11 cellular contexts compared by ENCODE assay signal in genomic region chr2:12318427-12319057, GRCh38.
A peak's percentile ranks its signal among the peaks of the same experiment; 100 is the strongest.
DNase-seq lines count a peak whose midpoint lies in the region; ATAC-seq and TF ChIP-seq lines count a peak whose summit lies in the region.
"Had no signal": no experiment of that assay in that cellular context is flagged by ENCODE, and none has a peak within 500 bp of the region (broad histone marks: within the 10 kb centered on the region; RNA-seq: fewer than 3 reads in every experiment).

No MANE protein-coding gene starts in this region.

- no peaks in the 10 kb centered on the region for H3K9me3 Mint-ChIP-seq in activated T-helper 2 cell treated with anti-CD3 and anti-CD28 coated beads, Interferon-gamma antibody, Interleukin-2, Interleukin-4, amounts not matched to agents 10 μg/mL and 5 μg/mL and 100 μg/mL, durations not matched to agents 14 hours and 24 hours and 36 hours
- H3K9me3 Mint-ChIP-seq in activated CD8-positive, alpha-beta T cell treated with anti-CD3 and anti-CD28 coated beads, Interleukin-2, amount 10 ng/mL, durations not matched to agents 7 days and 5 days (ENCODE audit: insufficient read depth): no peaks in the 10 kb centered on the region

- POLR2A ChIA-PET in activated CD8-positive, alpha-beta T cell treated with anti-CD3 and anti-CD28 coated beads, Interleukin-2, amount 10 ng/mL, durations not matched to agents 7 days and 5 days (lab: Charles Lee): no interaction called here
- POLR2A ChIA-PET in GM10248 (lab: Yijun Ruan, JAX): no interaction called here

- H3K27ac ChIP-seq in SK-N-MC (peak overlapping the region; percentile 43; the same call in 1 of the 2 replicates), sigmoid colon (peak overlapping the region; percentile 35 to 78 (median 70))

- H3K27ac Mint-ChIP-seq in activated T-helper 2 cell treated with anti-CD3 and anti-CD28 coated beads, Interferon-gamma antibody, Interleukin-2, Interleukin-4, amounts not matched to agents 10 μg/mL and 5 μg/mL and 100 μg/mL, durations not matched to agents 14 hours and 24 hours and 36 hours: no peak overlapping the region
- no peak overlapping the region for H3K27ac Mint-ChIP-seq in activated CD8-positive, alpha-beta T cell treated with anti-CD3 and anti-CD28 coated beads, Interleukin-2, amount 10 ng/mL, durations not matched to agents 7 days and 5 days

- DNase-seq in EH (ENCODE audit: low read depth): peak; percentile 98
- DNase-seq in SK-N-MC (ENCODE audit: low read depth, low spot score): peak; percentile 74
- peak; percentile 33 for DNase-seq in fibroblast of pulmonary artery (ENCODE audit: low read depth)
- DNase-seq in sigmoid colon: no peak
- no peak for DNase-seq in activated T-helper 2 cell treated with anti-CD3 and anti-CD28 coated beads, Interferon-gamma antibody, Interleukin-2, Interleukin-4, amounts not matched to agents 10 μg/mL and 5 μg/mL and 100 μg/mL, durations not matched to agents 14 hours and 24 hours and 36 hours (ENCODE audit: low spot score)
- no peak for DNase-seq in activated CD8-positive, alpha-beta T cell treated with anti-CD3 and anti-CD28 coated beads, Interleukin-2, amount 10 ng/mL, durations not matched to agents 7 days and 5 days
- no peak for DNase-seq in GM10248 (ENCODE audit: extremely low spot score)
- DNase-seq in NCI-H1105 treated with DMSO at 0.1 percent for 48 hours (lab: John Stamatoyannopoulos, UW): no peak
- DNase-seq: Caco-2; NCI-H1092 treated with DMSO at 0.1 percent for 48 hours; stimulated activated naive CD4-positive, alpha-beta T cell treated with Interleukin-2 at 50 U/mL for 16 hours had no signal

- TF ChIP-seq CTCF in fibroblast of pulmonary artery (IDR thresholded peaks at IDR 0.05; ENCODE audit: low read length, missing control alignments) (no peak), sigmoid colon (IDR thresholded peaks at IDR 0.05) (no peak), GM10248 (IDR thresholded peaks at IDR 0.05; ENCODE audit: control extremely low read depth, extremely low read depth, low read depth, missing control alignments) (no peak)

- no peak overlapping the region for H3K4me3 Mint-ChIP-seq in activated T-helper 2 cell treated with anti-CD3 and anti-CD28 coated beads, Interferon-gamma antibody, Interleukin-2, Interleukin-4, amounts not matched to agents 10 μg/mL and 5 μg/mL and 100 μg/mL, durations not matched to agents 14 hours and 24 hours and 36 hours (ENCODE audit: low read depth)
- no peak overlapping the region for H3K4me3 Mint-ChIP-seq in activated CD8-positive, alpha-beta T cell treated with anti-CD3 and anti-CD28 coated beads, Interleukin-2, amount 10 ng/mL, durations not matched to agents 7 days and 5 days

- H3K9me3 ChIP-seq in SK-N-MC (ENCODE audit: low read depth, low read length): no peaks in the 10 kb centered on the region
- no peaks in the 10 kb centered on the region for H3K9me3 ChIP-seq in sigmoid colon
- H3K9me3 ChIP-seq: Caco-2 had no signal

- no peaks in the 10 kb centered on the region for H3K36me3 Mint-ChIP-seq in activated T-helper 2 cell treated with anti-CD3 and anti-CD28 coated beads, Interferon-gamma antibody, Interleukin-2, Interleukin-4, amounts not matched to agents 10 μg/mL and 5 μg/mL and 100 μg/mL, durations not matched to agents 14 hours and 24 hours and 36 hours (ENCODE audit: low read depth)
- no peaks in the 10 kb centered on the region for H3K36me3 Mint-ChIP-seq in activated CD8-positive, alpha-beta T cell treated with anti-CD3 and anti-CD28 coated beads, Interleukin-2, amount 10 ng/mL, durations not matched to agents 7 days and 5 days (ENCODE audit: low read depth)

- peak overlapping the region; percentile 36 for H3K4me3 ChIP-seq in SK-N-MC
- H3K4me3 ChIP-seq in fibroblast of pulmonary artery (replicated peaks; ENCODE audit: low read depth, low read length): no peak overlapping the region
- H3K4me3 ChIP-seq in sigmoid colon: no peak overlapping the region

- H3K36me3 ChIP-seq in SK-N-MC (ENCODE audit: insufficient read depth, low read length) (no peaks in the 10 kb centered on the region), sigmoid colon (no peaks in the 10 kb centered on the region)

- H3K4me1 ChIP-seq in sigmoid colon: peaks cover 0 to 51% (median 45%) of the 10 kb centered on the region in 4 donors
- H3K4me1 ChIP-seq: Caco-2 had no signal

- TF ChIP-seq EP300 in sigmoid colon (IDR thresholded peaks at IDR 0.05): no peak

- no peaks in the 10 kb centered on the region for H3K27me3 ChIP-seq in sigmoid colon

- no peak for TF ChIP-seq POLR2A in sigmoid colon (IDR thresholded peaks at IDR 0.05)

- intact Hi-C loops in sigmoid colon (cut with DNase I): loop anchor here (5.0 to 10.0 kb wide), 3 partner anchors 109 to 396 kb away; partner anchors contain the start of gene TRIB2
- intact Hi-C loops in activated T-helper 2 cell treated with anti-CD3 and anti-CD28 coated beads, Interferon-gamma antibody, Interleukin-2, Interleukin-4, amounts not matched to agents 10 μg/mL and 5 μg/mL and 100 μg/mL, durations not matched to agents 14 hours and 24 hours and 36 hours (cut with micrococcal nuclease): no loop called here

- ATAC-seq in activated CD8-positive, alpha-beta T cell treated with anti-CD3 and anti-CD28 coated beads, Interleukin-2, amount 10 ng/mL, durations not matched to agents 7 days and 5 days: no peak

- CTCF ChIA-PET in activated CD8-positive, alpha-beta T cell treated with anti-CD3 and anti-CD28 coated beads, Interleukin-2, amount 10 ng/mL, durations not matched to agents 7 days and 5 days (lab: Charles Lee): interaction anchor here (0.9 to 1.3 kb wide), 2 partner anchors 9 to 398 kb away, joined by 3 to 4 read pairs; no protein-coding TSS in a partner anchor
- CTCF ChIA-PET in GM10248 (lab: Yijun Ruan, JAX): interaction anchor here (1.0 to 1.6 kb wide), 3 partner anchors 13 to 22 kb away, joined by 3 read pairs; no protein-coding TSS in a partner anchor

- H3K27me3 Mint-ChIP-seq in activated T-helper 2 cell treated with anti-CD3 and anti-CD28 coated beads, Interferon-gamma antibody, Interleukin-2, Interleukin-4, amounts not matched to agents 10 μg/mL and 5 μg/mL and 100 μg/mL, durations not matched to agents 14 hours and 24 hours and 36 hours (ENCODE audit: low read depth): peaks cover 33% of the 10 kb centered on the region
- no peaks in the 10 kb centered on the region for H3K27me3 Mint-ChIP-seq in activated CD8-positive, alpha-beta T cell treated with anti-CD3 and anti-CD28 coated beads, Interleukin-2, amount 10 ng/mL, durations not matched to agents 7 days and 5 days (ENCODE audit: low read depth)

- 19 to 62% methylated on average over 8 of the region's 8 CpGs for WGBS in sigmoid colon, 2 donors

- H3K4me1 Mint-ChIP-seq in activated T-helper 2 cell treated with anti-CD3 and anti-CD28 coated beads, Interferon-gamma antibody, Interleukin-2, Interleukin-4, amounts not matched to agents 10 μg/mL and 5 μg/mL and 100 μg/mL, durations not matched to agents 14 hours and 24 hours and 36 hours (ENCODE audit: low read depth): peaks cover 7% of the 10 kb centered on the region
- peaks cover 13% of the 10 kb centered on the region for H3K4me1 Mint-ChIP-seq in activated CD8-positive, alpha-beta T cell treated with anti-CD3 and anti-CD28 coated beads, Interleukin-2, amount 10 ng/mL, durations not matched to agents 7 days and 5 days (ENCODE audit: low read depth)

- no peak overlapping the region for H3K9ac ChIP-seq in SK-N-MC (ENCODE audit: insufficient read length)

Comparison
In these comparisons a context has a peak if more than half of its experiments do, and no peak if none do; other contexts are left out.
1. DNase-seq: peak in EH (single experiment), SK-N-MC (single experiment) and fibroblast of pulmonary artery (single experiment); none in sigmoid colon (single experiment), activated T-helper 2 cell treated with anti-CD3 and anti-CD28 coated beads, Interferon-gamma antibody, Interleukin-2, Interleukin-4, amounts not matched to agents 10 μg/mL and 5 μg/mL and 100 μg/mL, durations not matched to agents 14 hours and 24 hours and 36 hours (single experiment), activated CD8-positive, alpha-beta T cell treated with anti-CD3 and anti-CD28 coated beads, Interleukin-2, amount 10 ng/mL, durations not matched to agents 7 days and 5 days (single experiment), GM10248 (single experiment) and NCI-H1105 treated with DMSO at 0.1 percent for 48 hours (single experiment).